ENCODE assay signal across 30 cellular contexts in the genomic region with DNA sequence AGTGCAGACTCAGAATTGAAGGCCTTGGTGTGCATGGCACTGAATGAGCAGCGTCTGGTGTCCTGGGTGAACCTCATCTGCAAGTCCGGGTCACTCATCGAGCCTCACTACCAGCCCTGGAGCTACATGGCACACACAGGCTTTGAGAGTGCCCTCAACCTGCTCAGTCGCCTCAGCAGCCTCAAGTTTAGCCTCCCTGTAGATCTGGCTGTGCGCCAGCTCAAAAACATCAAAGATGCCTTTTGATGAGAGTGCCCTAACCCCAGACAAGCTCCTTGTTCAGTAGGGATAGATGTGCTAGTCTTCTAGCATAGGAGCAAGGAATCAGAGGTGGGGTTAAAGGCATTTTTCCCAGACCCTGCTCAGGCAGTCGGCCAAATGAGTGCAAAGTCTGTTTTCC.
"Had no signal": no experiment of that assay in that cellular context is flagged by ENCODE, and none has a peak within 500 bp of the region (broad histone marks: within the 10 kb centered on the region; RNA-seq: fewer than 3 reads in every experiment).

No MANE protein-coding gene starts in this region.

- H3K4me1 ChIP-seq: gastrocnemius medialis, pancreas, right atrium auricular region had no signal

- DNase-seq: activated CD4-positive, alpha-beta memory T cell treated with anti-CD3 and anti-CD28 coated beads for 36 hours; activated CD4-positive, alpha-beta T cell treated with anti-CD3 and anti-CD28 coated beads for 48 hours; activated gamma-delta T cell treated with Interleukin-2 at 50 U/mL for 16 hours; activated naive CD8-positive, alpha-beta T cell treated with anti-CD3 and anti-CD28 coated beads, Interleukin-2, amount 50 U/mL, for 24 hours; activated T-cell treated with anti-CD3 and anti-CD28 coated beads, Interleukin-2, amount 50 U/mL, for 4 hours; amygdala; caudate nucleus; gastrocnemius medialis; glutamatergic neuron; left cardiac atrium; naive B cell; nephron progenitor cell; pancreas; spleen; stimulated activated naive CD8-positive, alpha-beta T cell treated with anti-CD3 and anti-CD28 coated beads, Interleukin-15, Interleukin-2, amounts not matched to agents 100 U/mL and 50 U/mL, for 24 hours; T-helper 9 cell; trophoblast cell; WERI-Rb-1 had no signal

- H3K27ac ChIP-seq: esophagus muscularis mucosa, gastrocnemius medialis, pancreas, right atrium auricular region, thoracic aorta, WERI-Rb-1 had no signal

- H3K9me3 Mint-ChIP-seq: activated CD4-positive, alpha-beta memory T cell treated with anti-CD3 and anti-CD28 coated beads for 36 hours; activated naive CD4-positive, alpha-beta T cell treated with anti-CD3 and anti-CD28 coated beads, Interleukin-2, amount 50 U/mL, for 24 hours; activated naive CD8-positive, alpha-beta T cell treated with anti-CD3 and anti-CD28 coated beads, Interleukin-2, amount 50 U/mL, for 24 hours; activated T-cell treated with anti-CD3 and anti-CD28 coated beads, Interleukin-2, amount 50 U/mL, for 4 hours; activated T-helper 17 cell treated with anti-CD3 and anti-CD28 coated beads, Interleukin-2, amount 50 U/mL, for 72 hours; mesothelial cell of epicardium; naive B cell; nephron progenitor cell; T-helper 1 cell treated with Interleukin-12 subunit alpha and Interleukin-12 subunit beta and Interleukin-4 antibody, amounts not matched to agents 30 μg/mL and 1 μg/mL, for 36 hours had no signal

- ATAC-seq: activated CD4-positive, CD25-positive, alpha-beta regulatory T cell treated with anti-CD3 and anti-CD28 coated beads, Interleukin-2, amount 50 U/mL, for 24 hours; activated naive CD8-positive, alpha-beta T cell treated with anti-CD3 and anti-CD28 coated beads, Interleukin-2, amount 50 U/mL, for 24 hours; activated T-cell treated with anti-CD3 and anti-CD28 coated beads, Interleukin-2, amount 50 U/mL, for 4 hours; activated T-helper 17 cell treated with anti-CD3 and anti-CD28 coated beads, Interleukin-2, amount 50 U/mL, for 72 hours; gastrocnemius medialis; left cardiac atrium; left ventricle myocardium superior; pancreas; stimulated activated naive CD8-positive, alpha-beta T cell treated with anti-CD3 and anti-CD28 coated beads, Interleukin-15, Interleukin-2, amounts not matched to agents 100 U/mL and 50 U/mL, for 24 hours had no signal

- H3K4me1 Mint-ChIP-seq: activated naive CD4-positive, alpha-beta T cell treated with anti-CD3 and anti-CD28 coated beads, Interleukin-2, amount 50 U/mL, for 24 hours; activated naive CD8-positive, alpha-beta T cell treated with anti-CD3 and anti-CD28 coated beads, Interleukin-2, amount 50 U/mL, for 24 hours; activated T-helper 17 cell treated with anti-CD3 and anti-CD28 coated beads, Interleukin-2, amount 50 U/mL, for 72 hours; mesothelial cell of epicardium; nephron progenitor cell had no signal

- H3K4me3 Mint-ChIP-seq: activated CD4-positive, alpha-beta memory T cell treated with anti-CD3 and anti-CD28 coated beads for 36 hours; activated naive CD4-positive, alpha-beta T cell treated with anti-CD3 and anti-CD28 coated beads, Interleukin-2, amount 50 U/mL, for 24 hours; activated naive CD8-positive, alpha-beta T cell treated with anti-CD3 and anti-CD28 coated beads, Interleukin-2, amount 50 U/mL, for 24 hours; activated T-cell treated with anti-CD3 and anti-CD28 coated beads, Interleukin-2, amount 50 U/mL, for 4 hours; activated T-helper 17 cell treated with anti-CD3 and anti-CD28 coated beads, Interleukin-2, amount 50 U/mL, for 72 hours; mesothelial cell of epicardium; nephron progenitor cell; T-helper 1 cell treated with Interleukin-12 subunit alpha and Interleukin-12 subunit beta and Interleukin-4 antibody, amounts not matched to agents 30 μg/mL and 1 μg/mL, for 36 hours had no signal

- H3K27me3 Mint-ChIP-seq: activated CD4-positive, alpha-beta memory T cell treated with anti-CD3 and anti-CD28 coated beads for 36 hours; activated naive CD4-positive, alpha-beta T cell treated with anti-CD3 and anti-CD28 coated beads, Interleukin-2, amount 50 U/mL, for 24 hours; activated naive CD8-positive, alpha-beta T cell treated with anti-CD3 and anti-CD28 coated beads, Interleukin-2, amount 50 U/mL, for 24 hours; activated T-helper 17 cell treated with anti-CD3 and anti-CD28 coated beads, Interleukin-2, amount 50 U/mL, for 72 hours; naive B cell had no signal

- H3K27ac Mint-ChIP-seq: activated CD4-positive, alpha-beta memory T cell treated with anti-CD3 and anti-CD28 coated beads for 36 hours; activated naive CD4-positive, alpha-beta T cell treated with anti-CD3 and anti-CD28 coated beads, Interleukin-2, amount 50 U/mL, for 24 hours; activated naive CD8-positive, alpha-beta T cell treated with anti-CD3 and anti-CD28 coated beads, Interleukin-2, amount 50 U/mL, for 24 hours; activated T-helper 17 cell treated with anti-CD3 and anti-CD28 coated beads, Interleukin-2, amount 50 U/mL, for 72 hours; mesothelial cell of epicardium; nephron progenitor cell; T-helper 1 cell treated with Interleukin-12 subunit alpha and Interleukin-12 subunit beta and Interleukin-4 antibody, amounts not matched to agents 30 μg/mL and 1 μg/mL, for 36 hours had no signal

- H3K9me3 ChIP-seq: esophagus muscularis mucosa, gastrocnemius medialis, pancreas, right atrium auricular region, spleen, thoracic aorta had no signal

- H3K4me3 ChIP-seq: esophagus muscularis mucosa, gastrocnemius medialis, pancreas, right atrium auricular region, spleen, thoracic aorta had no signal

- H3K27me3 ChIP-seq: esophagus muscularis mucosa, gastrocnemius medialis, pancreas, right atrium auricular region, spleen had no signal

- FAIRE-seq: islet of Langerhans, pancreas, TTC549, urothelium cell line had no signal
